ENCODE assay signal across 21 cellular contexts in the genomic region with DNA sequence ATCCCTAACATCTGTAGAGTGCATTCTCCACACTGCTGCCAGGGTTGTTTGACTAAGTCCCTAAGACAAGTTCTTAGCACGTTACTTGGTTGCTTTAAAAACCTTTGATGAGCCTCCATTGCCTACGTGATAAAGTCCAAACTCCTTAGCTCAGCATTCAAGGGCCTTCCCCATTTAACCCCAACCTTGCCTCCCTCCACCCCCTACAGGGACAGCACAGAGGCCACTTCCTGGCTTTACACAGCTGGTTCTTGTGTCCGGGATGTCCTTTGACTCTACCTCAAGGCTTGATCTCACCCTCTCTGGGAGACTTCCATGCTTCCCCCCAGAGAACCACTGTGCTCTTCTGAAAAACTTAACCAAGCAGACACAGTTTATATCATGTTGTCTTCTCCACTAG. TPM values are rescaled to one million over a fixed set of nuclear protein-coding genes. Genes with fewer than 3 reads are reported as not detected.
DNase-seq lines count a peak whose midpoint lies in the region; ATAC-seq and TF ChIP-seq lines count a peak whose summit lies in the region.
"Had no signal": no experiment of that assay in that cellular context is flagged by ENCODE, and none has a peak within 500 bp of the region (broad histone marks: within the 10 kb centered on the region; RNA-seq: fewer than 3 reads in every experiment).

No MANE protein-coding gene starts in this region.

- intact Hi-C loops in esophagus muscularis mucosa (cut with DNase I), result no loop called here

- DNase-seq in esophagus muscularis mucosa (ENCODE audit: extremely low spot score) (no peak), T-helper 17 cell (no peak), NOMO-1 (lab: John Stamatoyannopoulos, UW; ENCODE audit: unreplicated experiment in 2 of 2) (no peak)
- no peak for DNase-seq in activated naive CD8-positive, alpha-beta T cell treated with anti-CD3 and anti-CD28 coated beads for 36 hours
- DNase-seq: activated CD4-positive, alpha-beta T cell treated with anti-CD3 and anti-CD28 coated beads, Interleukin-2, amount 10 ng/mL, durations not matched to agents 24 days and 14 days; activated naive CD4-positive, alpha-beta T cell treated with anti-CD3 and anti-CD28 coated beads, Interleukin-2, amount 10 ng/mL, durations not matched to agents 7 days and 5 days; AML-193; gastrocnemius medialis; lower lobe of right lung; NCI-H1930; stimulated activated CD8-positive, alpha-beta memory T cell treated with anti-CD3 and anti-CD28 coated beads, Interleukin-4, amount 100 ng/mL, for 48 hours had no signal

- H3K27me3 Mint-ChIP-seq in T-helper 17 cell, result peaks cover 40% of the 10 kb centered on the region
- peaks cover 27% of the 10 kb centered on the region for H3K27me3 Mint-ChIP-seq in activated naive CD8-positive, alpha-beta T cell treated with anti-CD3 and anti-CD28 coated beads for 36 hours

- H3K9me3 ChIP-seq in esophagus muscularis mucosa (no peaks in the 10 kb centered on the region), parathyroid adenoma (ENCODE audit: control insufficient read depth, low read length) (no peaks in the 10 kb centered on the region), T-helper 17 cell (ENCODE audit: control insufficient read depth, low read length, poor library complexity, severe bottlenecking) (no peaks in the 10 kb centered on the region)
- H3K9me3 ChIP-seq: gastrocnemius medialis, lower lobe of right lung, thoracic aorta had no signal

- H3K9ac ChIP-seq in parathyroid adenoma, result no peak overlapping the region

- no peaks in the 10 kb centered on the region for H3K27me3 ChIP-seq in esophagus muscularis mucosa
- no peaks in the 10 kb centered on the region for H3K27me3 ChIP-seq in parathyroid adenoma (ENCODE audit: control insufficient read depth, insufficient read depth, low read length)
- H3K27me3 ChIP-seq: gastrocnemius medialis had no signal

- no peak overlapping the region for H3K4me2 ChIP-seq in parathyroid adenoma (ENCODE audit: low read length)

- no peak for TF ChIP-seq EP300 in esophagus muscularis mucosa (IDR thresholded peaks at IDR 0.05)

- TF ChIP-seq CTCF in esophagus muscularis mucosa (IDR thresholded peaks at IDR 0.05), result no peak
- TF ChIP-seq CTCF in parathyroid adenoma (IDR thresholded peaks at IDR 0.05), result no peak

- H3K36me3 ChIP-seq in esophagus muscularis mucosa (no peaks in the 10 kb centered on the region), parathyroid adenoma (ENCODE audit: control insufficient read depth, insufficient read depth, low read length) (no peaks in the 10 kb centered on the region)
- H3K36me3 ChIP-seq: gastrocnemius medialis, lower lobe of right lung, thoracic aorta had no signal

- no peak overlapping the region for H3K27ac Mint-ChIP-seq in T-helper 17 cell
- no peak overlapping the region for H3K27ac Mint-ChIP-seq in activated naive CD8-positive, alpha-beta T cell treated with anti-CD3 and anti-CD28 coated beads for 36 hours
- H3K27ac Mint-ChIP-seq: activated CD4-positive, alpha-beta T cell treated with anti-CD3 and anti-CD28 coated beads, Interleukin-2, amount 10 ng/mL, durations not matched to agents 24 days and 14 days; activated naive CD4-positive, alpha-beta T cell treated with anti-CD3 and anti-CD28 coated beads, Interleukin-2, amount 10 ng/mL, durations not matched to agents 7 days and 5 days had no signal

- H3K9me3 Mint-ChIP-seq in activated naive CD8-positive, alpha-beta T cell treated with anti-CD3 and anti-CD28 coated beads for 36 hours, result no peaks in the 10 kb centered on the region
- H3K9me3 Mint-ChIP-seq: activated CD4-positive, alpha-beta T cell treated with anti-CD3 and anti-CD28 coated beads, Interleukin-2, amount 10 ng/mL, durations not matched to agents 24 days and 14 days; activated naive CD4-positive, alpha-beta T cell treated with anti-CD3 and anti-CD28 coated beads, Interleukin-2, amount 10 ng/mL, durations not matched to agents 7 days and 5 days had no signal

- TF ChIP-seq POLR2A in esophagus muscularis mucosa (IDR thresholded peaks at IDR 0.05; ENCODE audit: low read depth), result no peak

- ATAC-seq in GM18519 (IDR thresholded peaks at IDR 0.05; ENCODE audit: low FRiP score, unreplicated experiment) (peak; percentile 62), HG03432 (IDR thresholded peaks at IDR 0.05; ENCODE audit: unreplicated experiment) (peak; percentile 69), T-helper 17 cell (no peak), HG02763 (IDR thresholded peaks at IDR 0.05; ENCODE audit: unreplicated experiment) (no peak)
- ATAC-seq: gastrocnemius medialis, K562, lower lobe of right lung had no signal

- WGBS in esophagus muscularis mucosa, result 37% methylated on average over 3 of the region's 3 CpGs

- peaks cover 10 to 35% (median 32%) of the 10 kb centered on the region in 4 donors for H3K4me1 ChIP-seq in esophagus muscularis mucosa
- H3K4me1 ChIP-seq in parathyroid adenoma, result peaks cover 12% of the 10 kb centered on the region
- H3K4me1 ChIP-seq: gastrocnemius medialis, lower lobe of right lung had no signal

- peak overlapping the region; percentile 66 for H2AFZ ChIP-seq in parathyroid adenoma

- H3K27ac ChIP-seq in esophagus muscularis mucosa (replicated peaks in 1 of 4) (peak overlapping the region; percentile 7 to 35 (median 22)), parathyroid adenoma (peak overlapping the region; percentile 65)
- H3K27ac ChIP-seq: gastrocnemius medialis, lower lobe of right lung, thoracic aorta had no signal

- H3K36me3 Mint-ChIP-seq in T-helper 17 cell (ENCODE audit: low read depth), result no peaks in the 10 kb centered on the region
- no peaks in the 10 kb centered on the region for H3K36me3 Mint-ChIP-seq in activated naive CD8-positive, alpha-beta T cell treated with anti-CD3 and anti-CD28 coated beads for 36 hours
- H3K36me3 Mint-ChIP-seq: activated naive CD4-positive, alpha-beta T cell treated with anti-CD3 and anti-CD28 coated beads, Interleukin-2, amount 10 ng/mL, durations not matched to agents 7 days and 5 days had no signal

- no peaks in the 10 kb centered on the region for H3K79me2 ChIP-seq in parathyroid adenoma

- H3K4me3 ChIP-seq in esophagus muscularis mucosa (no peak overlapping the region), parathyroid adenoma (ENCODE audit: low read depth, low read length) (no peak overlapping the region)
- H3K4me3 ChIP-seq: gastrocnemius medialis, K562, lower lobe of right lung, thoracic aorta had no signal

- H3K4me1 Mint-ChIP-seq in T-helper 17 cell, result peaks cover 9% of the 10 kb centered on the region
- peaks cover 2% of the 10 kb centered on the region for H3K4me1 Mint-ChIP-seq in activated naive CD8-positive, alpha-beta T cell treated with anti-CD3 and anti-CD28 coated beads for 36 hours

- H3K4me3 Mint-ChIP-seq in T-helper 17 cell, result no peak overlapping the region
- no peak overlapping the region for H3K4me3 Mint-ChIP-seq in activated naive CD8-positive, alpha-beta T cell treated with anti-CD3 and anti-CD28 coated beads for 36 hours
- H3K4me3 Mint-ChIP-seq: activated CD4-positive, alpha-beta T cell treated with anti-CD3 and anti-CD28 coated beads, Interleukin-2, amount 10 ng/mL, durations not matched to agents 24 days and 14 days; activated naive CD4-positive, alpha-beta T cell treated with anti-CD3 and anti-CD28 coated beads, Interleukin-2, amount 10 ng/mL, durations not matched to agents 7 days and 5 days had no signal

RNA-seq across cellular contexts. Expression of a gene that starts 29.4 kb away (rescaled TPM):
- total RNA-seq in esophagus muscularis mucosa (not detected), T-helper 17 cell (not detected)
- not detected for total RNA-seq in activated naive CD8-positive, alpha-beta T cell treated with anti-CD3 and anti-CD28 coated beads for 36 hours
- total RNA-seq: activated CD4-positive, alpha-beta T cell treated with anti-CD3 and anti-CD28 coated beads, Interleukin-2, amount 10 ng/mL, durations not matched to agents 24 days and 14 days; epithelial cell of proximal tubule; G401; gastrocnemius medialis; K562; lower lobe of right lung; NCI-H460; pulmonary artery endothelial cell; thoracic aorta had no signal

Comparison
In these comparisons a context has a peak if more than half of its experiments do, and no peak if none do; other contexts are left out.
1. ATAC-seq: peak in GM18519 (single experiment) and HG03432 (single experiment); none in T-helper 17 cell (single experiment) and HG02763 (single experiment).